23 cellular contexts compared by ENCODE assay signal in the genomic region with DNA sequence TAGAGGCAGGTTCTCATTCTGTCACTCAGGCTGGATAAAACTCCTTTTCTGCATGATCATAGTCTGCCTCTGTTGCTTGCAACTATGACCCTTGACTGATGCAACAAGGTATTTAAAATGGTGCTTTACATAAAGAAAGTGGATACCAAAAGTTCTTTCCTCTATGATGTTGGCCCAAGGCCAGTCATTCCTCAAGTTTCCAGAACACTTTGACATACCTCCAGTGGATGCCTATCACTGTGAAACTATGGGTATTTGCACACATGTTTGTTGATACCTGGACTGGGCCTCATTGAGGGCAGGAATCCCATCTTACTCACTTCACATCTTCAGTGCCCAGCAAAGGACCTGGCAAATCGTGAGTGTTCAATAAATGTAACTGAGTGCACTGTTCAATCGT.
DNase-seq lines count a peak whose midpoint lies in the region; ATAC-seq, FAIRE-seq and TF ChIP-seq lines count a peak whose summit lies in the region.
"Had no signal": no experiment of that assay in that cellular context is flagged by ENCODE, and none has a peak within 500 bp of the region (broad histone marks: within the 10 kb centered on the region; RNA-seq: fewer than 3 reads in every experiment).

No MANE protein-coding gene starts in this region.

- H2AFZ ChIP-seq in IMR-90 (replicated peaks; ENCODE audit: low read length, poor library complexity): no peak overlapping the region
- H2AFZ ChIP-seq in K562 (ENCODE audit: low read depth, low read length): 0 out of 2 replicates have a peak overlapping the region, but pooled peaks have one; percentile 36
- H2AFZ ChIP-seq: GM23248 had no signal

- no peaks in the 10 kb centered on the region for H3K4me1 ChIP-seq in IMR-90 (ENCODE audit: control insufficient read depth, insufficient read depth, low read length)
- peaks cover 0 to 2% of the 10 kb centered on the region in 2 experiments; a peak in 1 of 5 replicates for H3K4me1 ChIP-seq in K562 (replicated peaks in 1 of 2; ENCODE audit: control insufficient read depth in 2 of 2, insufficient read depth in 2 of 2, low read length in 2 of 2)
- no peaks in the 10 kb centered on the region for H3K4me1 ChIP-seq in tibial nerve
- H3K4me1 ChIP-seq in upper lobe of right lung: no peaks in the 10 kb centered on the region
- H3K4me1 ChIP-seq: A549; BE2C; BLaER1 treated with 17β-estradiol and CSF1 and Interleukin-3, amounts not matched to agents 10 nM and 100 nM had no signal

- H3K4me2 ChIP-seq in IMR-90 (ENCODE audit: low read depth, low read length) (no peak overlapping the region), K562 (ENCODE audit: insufficient read depth, low read length) (no peak overlapping the region)
- H3K4me2 ChIP-seq: A549; BLaER1 treated with 17β-estradiol and CSF1 and Interleukin-3, amounts not matched to agents 10 nM and 100 nM had no signal

- H2BK5ac ChIP-seq in IMR-90 (ENCODE audit: low read depth, low read length, poor library complexity, severe bottlenecking): no peak overlapping the region

- no peak for TF ChIP-seq EP300 in K562 (IDR thresholded peaks at IDR 0.05; ENCODE audit: low read length)
- no peak for TF ChIP-seq EP300 in tibial nerve (IDR thresholded peaks at IDR 0.05)

- H4K5ac ChIP-seq in IMR-90 (ENCODE audit: low read depth, low read length): no peak overlapping the region

- no peaks in the 10 kb centered on the region for H4K20me1 ChIP-seq in IMR-90 (ENCODE audit: insufficient read depth, low read length)
- H4K20me1 ChIP-seq in K562 (replicated peaks; ENCODE audit: control insufficient read depth, insufficient read depth, low read length): no peaks in the 10 kb centered on the region
- H4K20me1 ChIP-seq: BLaER1 treated with 17β-estradiol and CSF1 and Interleukin-3, amounts not matched to agents 10 nM and 100 nM had no signal

- DNase-seq in GM12892 (ENCODE audit: insufficient read length): no peak
- DNase-seq in IMR-90: no peak
- DNase-seq in K562 (ENCODE audit: extremely low read depth in 1 of 4, low spot score in 3 of 4): no peak
- DNase-seq in tibial nerve (ENCODE audit: low spot score in 2 of 2): no peak
- no peak for DNase-seq in activated CD4-positive, alpha-beta T cell treated with anti-CD3 and anti-CD28 coated beads for 4 hours
- DNase-seq in upper lobe of right lung: no peak
- DNase-seq: 8988T; ACHN; AML-193; BE2C; CD4-positive, alpha-beta T cell; CD8-positive, alpha-beta memory T cell; DMS 273 treated with DMSO at 0.1 percent for 48 hours; DMS79; EL; GDM1; GM23248; H9 had no signal

- no peak overlapping the region for H3K18ac ChIP-seq in IMR-90 (ENCODE audit: low read depth, low read length)

- no peak overlapping the region for H3K9ac ChIP-seq in IMR-90 (ENCODE audit: low read depth, low read length)
- no peak overlapping the region for H3K9ac ChIP-seq in K562 (ENCODE audit: insufficient read depth in 1 of 2, low read depth in 2 of 2, low read length in 2 of 2)
- H3K9ac ChIP-seq: BLaER1 treated with 17β-estradiol and CSF1 and Interleukin-3, amounts not matched to agents 10 nM and 100 nM; GM23248 had no signal

- BruUV-seq in IMR-90 (replicated peaks; lab: Mats Ljungman, UMichigan) (no TSS peak), K562 (replicated peaks; lab: Mats Ljungman, UMichigan) (no TSS peak)

- H3K9me1 ChIP-seq in IMR-90 (ENCODE audit: insufficient read depth, low read length) (no peaks in the 10 kb centered on the region), K562 (ENCODE audit: control insufficient read depth, insufficient read depth, low read length) (no peaks in the 10 kb centered on the region)

- H2AK5ac ChIP-seq in IMR-90 (ENCODE audit: low read depth, low read length): no peak overlapping the region

- H3K4me3 ChIP-seq in IMR-90 (ENCODE audit: insufficient read depth, low read depth, low read length): no peak overlapping the region
- H3K4me3 ChIP-seq in K562: no peak overlapping the region
- H3K4me3 ChIP-seq in tibial nerve: no peak overlapping the region
- H3K4me3 ChIP-seq in upper lobe of right lung: no peak overlapping the region
- H3K4me3 ChIP-seq: A549; BLaER1 treated with 17β-estradiol and CSF1 and Interleukin-3, amounts not matched to agents 10 nM and 100 nM; GM12878; GM23248 had no signal

- H4K8ac ChIP-seq in IMR-90 (ENCODE audit: low read depth in 2 of 2, low read length in 2 of 2): no peak overlapping the region

- no peak overlapping the region for H3K4ac ChIP-seq in IMR-90 (ENCODE audit: low read depth, low read length)

- H2BK15ac ChIP-seq in IMR-90 (ENCODE audit: low read depth, low read length): no peak overlapping the region

- CTCF ChIA-PET in IMR-90 (lab: Yijun Ruan, JAX): interaction anchor here (0.5 kb wide), 2 partner anchors 75 to 1258 kb away, joined by 3 to 4 read pairs; no protein-coding TSS in a partner anchor
- CTCF ChIA-PET in K562 (lab: Yijun Ruan, JAX; ENCODE audit: low intra/inter-chr PET ratio): no interaction called here

- H3K56ac ChIP-seq in IMR-90 (ENCODE audit: extremely low read depth, insufficient read depth, low read length): no peak overlapping the region

- H3K36me3 ChIP-seq in IMR-90 (ENCODE audit: control insufficient read depth, insufficient read depth, low read length) (no peaks in the 10 kb centered on the region), K562 (ENCODE audit: control insufficient read depth, insufficient read depth, low read length) (no peaks in the 10 kb centered on the region), tibial nerve (no peaks in the 10 kb centered on the region), upper lobe of right lung (no peaks in the 10 kb centered on the region)
- H3K36me3 ChIP-seq: BE2C; BLaER1 treated with 17β-estradiol and CSF1 and Interleukin-3, amounts not matched to agents 10 nM and 100 nM had no signal

- peak overlapping the region; percentile 14; the same call in 1 of the 2 replicates for H3K14ac ChIP-seq in IMR-90 (replicated peaks; ENCODE audit: low read depth, low read length)

- FAIRE-seq in GM12892 (lab: Jason Lieb, UNC) (peak; percentile 78), K562 (lab: Jason Lieb, UNC) (no peak)
- FAIRE-seq: A549, D721Med, GM12878 had no signal

- H3K23ac ChIP-seq in IMR-90 (ENCODE audit: low read depth, low read length): no peak overlapping the region

- POLR2A ChIA-PET in IMR-90 (lab: Charles Lee; ENCODE audit: unreplicated experiment) (no interaction called here), K562 (lab: Yijun Ruan, JAX) (no interaction called here)

- H3K9me3 ChIP-seq in IMR-90 (ENCODE audit: control insufficient read depth, insufficient read depth, low read length): no peaks in the 10 kb centered on the region
- no peaks in the 10 kb centered on the region for H3K9me3 ChIP-seq in K562 (replicated peaks; ENCODE audit: control insufficient read depth, insufficient read depth, low read depth, low read length)
- no peaks in the 10 kb centered on the region for H3K9me3 ChIP-seq in tibial nerve
- H3K9me3 ChIP-seq in upper lobe of right lung: no peaks in the 10 kb centered on the region
- H3K9me3 ChIP-seq: A549; BE2C; BLaER1 treated with 17β-estradiol and CSF1 and Interleukin-3, amounts not matched to agents 10 nM and 100 nM had no signal

- no peak overlapping the region for H2BK20ac ChIP-seq in IMR-90 (ENCODE audit: low read depth, low read length)

- ATAC-seq in IMR-90 (ENCODE audit: low read depth): no peak
- ATAC-seq in K562: no peak
- ATAC-seq in upper lobe of right lung: no peak
- ATAC-seq: A549, GM12878, HCT116 had no signal

- no peaks in the 10 kb centered on the region for H3K79me1 ChIP-seq in IMR-90 (ENCODE audit: low read depth in 1 of 2, low read length in 2 of 2)

- dilution Hi-C loops in IMR-90 (cut with HindIII; ENCODE audit: low sequenced_read_pairs, unreplicated experiment): no loop called here

- intact Hi-C loops in IMR-90 (cut with micrococcal nuclease): loop anchor here (10.0 kb wide), 3 partner anchors 229 to 1049 kb away; no protein-coding TSS in a partner anchor
- intact Hi-C loops in K562 (cut with micrococcal nuclease): no loop called here
- intact Hi-C loops in upper lobe of right lung (cut with DNase I): no loop called here

- no peaks in the 10 kb centered on the region; the same call in 1 of the 2 replicates for H3K27me3 ChIP-seq in IMR-90 (ENCODE audit: control insufficient read depth, insufficient read depth, low read length)
- H3K27me3 ChIP-seq in K562 (ENCODE audit: control insufficient read depth in 2 of 2, insufficient read depth in 2 of 2, low read length in 2 of 2): no peaks in the 10 kb centered on the region
- H3K27me3 ChIP-seq in tibial nerve: no peaks in the 10 kb centered on the region
- no peaks in the 10 kb centered on the region for H3K27me3 ChIP-seq in upper lobe of right lung
- H3K27me3 ChIP-seq: BLaER1 treated with 17β-estradiol and CSF1 and Interleukin-3, amounts not matched to agents 10 nM and 100 nM had no signal

- no peak overlapping the region for H4K91ac ChIP-seq in IMR-90 (ENCODE audit: insufficient read depth, low read depth, low read length)

- WGBS in IMR-90 (ENCODE audit: extremely low coverage in 2 of 2, insufficient read length in 1 of 2), 2 experiments: no CpG with 5 or more reads among the region's 2 CpGs
- WGBS in K562 (ENCODE audit: insufficient coverage, low coverage, missing lambda C conversion rate): 25% methylated on average over 2 of the region's 2 CpGs
- 89 to 92% methylated on average over 2 of the region's 2 CpGs for WGBS in tibial nerve, 2 donors

- H2AK9ac ChIP-seq in IMR-90 (replicated peaks; ENCODE audit: low read depth, low read length, poor library complexity): no peak overlapping the region

- no peak overlapping the region for H2BK120ac ChIP-seq in IMR-90 (ENCODE audit: low read depth, low read length)

- TF ChIP-seq CTCF in IMR-90 (conservative IDR thresholded peaks at IDR 0.05; ENCODE audit: low read depth, low read length): no peak
- no peak for TF ChIP-seq CTCF in K562 (IDR thresholded peaks at IDR 0.05 in 2 of 3, conservative IDR thresholded peaks at IDR 0.05 in 1 of 3; ENCODE audit: insufficient read depth in 2 of 3, low read depth in 1 of 3, low read length in 3 of 3)
- no peak for TF ChIP-seq CTCF in tibial nerve (IDR thresholded peaks at IDR 0.05)
- TF ChIP-seq CTCF in upper lobe of right lung (IDR thresholded peaks at IDR 0.05): no peak

- no peaks in the 10 kb centered on the region for H3K79me2 ChIP-seq in K562 (ENCODE audit: control insufficient read depth, insufficient read depth, low read length)

- in situ Hi-C loops in IMR-90 (cut with MboI; ENCODE audit: low sequenced_read_pairs): loop anchor here (10.0 to 25.0 kb wide), 2 partner anchors 69 to 1247 kb away; no protein-coding TSS in a partner anchor
- in situ Hi-C loops in K562 (cut with MboI): no loop called here

- TF ChIP-seq RAD21 in IMR-90 (IDR thresholded peaks at IDR 0.05; ENCODE audit: low read length): no peak
- no peak for TF ChIP-seq RAD21 in K562 (CRISPR knock-in tag; conservative IDR thresholded peaks at IDR 0.05 in 1 of 2, IDR thresholded peaks at IDR 0.05 in 1 of 2)

- TF ChIP-seq POLR2A in GM12892 (IDR thresholded peaks at IDR 0.05; ENCODE audit: low read depth, low read length): no peak
- no peak for TF ChIP-seq POLR2A in IMR-90 (IDR thresholded peaks at IDR 0.05; ENCODE audit: low read depth, low read length)
- no peak for TF ChIP-seq POLR2A in K562 (conservative IDR thresholded peaks at IDR 0.05)
- no peak for TF ChIP-seq POLR2A in tibial nerve (IDR thresholded peaks at IDR 0.05)

- H3K27ac ChIP-seq in IMR-90 (ENCODE audit: insufficient read depth, low read length): no peak overlapping the region
- H3K27ac ChIP-seq in K562 (ENCODE audit: extremely low read depth, low read depth, low read length): no peak overlapping the region
- no peak overlapping the region for H3K27ac ChIP-seq in tibial nerve
- H3K27ac ChIP-seq in upper lobe of right lung: no peak overlapping the region
- H3K27ac ChIP-seq: A549; BLaER1 treated with 17β-estradiol and CSF1 and Interleukin-3, amounts not matched to agents 10 nM and 100 nM; GM23248 had no signal
